Comparison of ENCODE assay signal across 9 cellular contexts in genomic region chr20:34579191-34579661, GRCh38. TPM values are rescaled to one million over a fixed set of nuclear protein-coding genes. Genes with fewer than 3 reads are reported as not detected.
DNase-seq lines count a peak whose midpoint lies in the region; ATAC-seq and TF ChIP-seq lines count a peak whose summit lies in the region.
"Had no signal": no experiment of that assay in that cellular context is flagged by ENCODE, and none has a peak within 500 bp of the region (broad histone marks: within the 10 kb centered on the region; RNA-seq: fewer than 3 reads in every experiment).

No MANE protein-coding gene starts in this region.

- TF ChIP-seq CTCF in fibroblast of the aortic adventitia (IDR thresholded peaks at IDR 0.05; ENCODE audit: insufficient read depth, low read length) = peak; percentile 64

- no peak for ATAC-seq in HG03354 (IDR thresholded peaks at IDR 0.05; ENCODE audit: poor library complexity, severe bottlenecking, unreplicated experiment)

- H3K4me3 ChIP-seq in fibroblast of the aortic adventitia (ENCODE audit: low read depth, low read length) = no peak overlapping the region

- DNase-seq in NCI-H82 (lab: John Stamatoyannopoulos, UW) (peak; percentile 49), NCI-H82 treated with DMSO at 0.1 percent for 48 hours (lab: John Stamatoyannopoulos, UW; ENCODE audit: unreplicated experiment) (no peak), SW480 (ENCODE audit: low spot score) (peak; percentile 91), fibroblast of the aortic adventitia (ENCODE audit: low read depth) (peak; percentile 78), pons (ENCODE audit: low spot score) (peak; percentile 96)
- DNase-seq in stimulated activated CD4-positive, alpha-beta T cell treated with anti-CD3 and anti-CD28 coated beads, Interleukin-15, amount 100 ng/mL, for 24 hours = no peak
- DNase-seq in activated T-cell treated with anti-CD3 and anti-CD28 coated beads, Interleukin-2, amount 50 U/mL, for 1 hour = no peak
- DNase-seq: DND-41 had no signal

RNA-seq across cellular contexts. Expression of gene MAP1LC3A, which starts 20.7 kb away (rescaled TPM):
- total RNA-seq in fibroblast of the aortic adventitia (ENCODE audit: low replicate concordance) = 15.8 and 20.2 TPM in 2 replicates

Comparison
In these comparisons a context has a peak if more than half of its experiments do, and no peak if none do; other contexts are left out.
1. DNase-seq: peak in NCI-H82 (single experiment), SW480 (single experiment), fibroblast of the aortic adventitia (single experiment) and pons (single experiment); none in NCI-H82 treated with DMSO at 0.1 percent for 48 hours (single experiment), stimulated activated CD4-positive, alpha-beta T cell treated with anti-CD3 and anti-CD28 coated beads, Interleukin-15, amount 100 ng/mL, for 24 hours (single experiment) and activated T-cell treated with anti-CD3 and anti-CD28 coated beads, Interleukin-2, amount 50 U/mL, for 1 hour (single experiment).